ENCODE assay signal across 8 cellular contexts in the genomic region with DNA sequence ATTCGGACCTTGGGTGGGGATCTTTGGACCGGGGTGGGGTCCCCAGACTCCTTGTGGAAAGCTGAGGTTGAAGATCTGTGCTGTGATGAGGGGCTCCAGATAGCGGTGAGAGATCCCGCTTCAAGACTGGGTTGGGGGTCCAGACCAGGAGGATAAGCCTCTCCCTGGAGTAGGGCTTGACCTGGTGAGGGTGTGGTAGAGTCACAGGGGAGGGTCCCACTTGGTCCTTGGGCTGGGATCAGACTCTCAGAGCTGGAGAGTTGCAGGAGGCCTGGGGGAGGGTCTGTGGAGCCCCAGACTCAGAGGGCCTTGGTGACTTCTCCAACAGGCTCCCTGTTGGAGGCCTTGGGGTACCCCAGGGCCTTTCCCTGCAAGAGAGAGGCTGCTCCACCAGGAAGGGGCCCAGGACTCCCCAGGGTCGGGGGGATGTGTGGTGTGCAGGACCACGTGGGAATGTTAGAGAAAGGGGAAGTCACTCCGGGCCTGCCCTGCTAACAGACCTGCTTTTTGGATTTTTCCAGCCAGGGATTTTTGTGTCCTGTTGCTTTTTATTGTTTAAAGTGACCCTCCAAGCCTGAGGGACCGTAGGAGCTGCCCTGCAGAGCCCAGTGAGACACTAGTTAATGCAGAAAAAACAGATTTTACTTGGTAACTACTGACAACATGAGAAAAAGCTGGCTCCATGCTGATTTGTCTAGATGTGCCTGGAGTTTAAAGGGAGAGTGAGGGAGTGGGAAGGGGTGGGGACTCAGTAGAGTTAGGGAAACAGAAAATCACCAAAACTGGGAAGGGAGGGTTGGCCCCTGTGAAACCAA. TPM values are rescaled to one million over a fixed set of nuclear protein-coding genes. Genes with fewer than 3 reads are reported as not detected.
DNase-seq lines count a peak whose midpoint lies in the region; ATAC-seq and TF ChIP-seq lines count a peak whose summit lies in the region.

No MANE protein-coding gene starts in this region.

- no TSS peak for BruUV-seq in Panc1 (replicated peaks; lab: Mats Ljungman, UMichigan)

- H3K27me3 ChIP-seq in AG04450 (ENCODE audit: control insufficient read depth, insufficient read depth, low read length): no peaks in the 10 kb centered on the region
- no peaks in the 10 kb centered on the region for H3K27me3 ChIP-seq in Panc1 (ENCODE audit: control insufficient read depth, insufficient read depth, low read length)

- H3K27ac Mint-ChIP-seq in central memory CD8-positive, alpha-beta T cell (ENCODE audit: low read depth): peak overlapping the region; percentile 95
- H3K27ac Mint-ChIP-seq in stimulated activated naive B cell treated with anti-CD40 and anti-IgM and Interleukin-4, amounts not matched to agents 10 μg/mL and 1 μg/mL and 100 μg/mL, for 72 hours: peak overlapping the region; percentile 98

- DNase-seq in AG04450 (ENCODE audit: low read depth, low spot score) (no peak), GM13977 (ENCODE audit: low spot score) (peak; percentile 72), Panc1 (ENCODE audit: low read depth, low spot score) (no peak), left colon (no peak), iPS-NIHi7 (ENCODE audit: extremely low spot score) (no peak), NCI-H1105 (lab: John Stamatoyannopoulos, UW) (no peak)
- no peak for DNase-seq in central memory CD8-positive, alpha-beta T cell (ENCODE audit: low spot score in 2 of 2)
- peak; percentile 32 for DNase-seq in stimulated activated naive B cell treated with anti-CD40 and anti-IgM and Interleukin-4, amounts not matched to agents 10 μg/mL and 1 μg/mL and 100 μg/mL, for 72 hours

- H3K36me3 Mint-ChIP-seq in central memory CD8-positive, alpha-beta T cell (ENCODE audit: insufficient read depth): peaks cover 5% of the 10 kb centered on the region
- peaks cover 21 to 34% of the 10 kb centered on the region in 2 donors for H3K36me3 Mint-ChIP-seq in stimulated activated naive B cell treated with anti-CD40 and anti-IgM and Interleukin-4, amounts not matched to agents 10 μg/mL and 1 μg/mL and 100 μg/mL, for 72 hours

- in situ Hi-C loops in GM13977 (cut with MboI; ENCODE audit: low pct_unique_long_range_greater_than_20kb, low sequenced_read_pairs, unreplicated experiment) (no loop called here), Panc1 (cut with HindIII; ENCODE audit: low pct_unique_long_range_greater_than_20kb, low sequenced_read_pairs) (no loop called here)

- CTCF ChIA-PET in AG04450 (lab: Charles Lee) (interaction anchor here (1.0 to 1.6 kb wide), 2 partner anchors 12 to 212 kb away, joined by 4 to 5 read pairs; no protein-coding TSS in a partner anchor), Panc1 (lab: Charles Lee) (interaction anchor here (0.5 kb wide), 1 partner anchor 99 kb away, joined by 7 read pairs; no protein-coding TSS in a partner anchor)

- peak overlapping the region; percentile 82 for H3K4me3 ChIP-seq in AG04450 (ENCODE audit: low read depth, low read length)
- peak overlapping the region; percentile 68 for H3K4me3 ChIP-seq in Panc1 (ENCODE audit: low read depth in 2 of 2, low read length in 2 of 2)

- H3K4me1 Mint-ChIP-seq in central memory CD8-positive, alpha-beta T cell: peaks cover 43% of the 10 kb centered on the region
- H3K4me1 Mint-ChIP-seq in stimulated activated naive B cell treated with anti-CD40 and anti-IgM and Interleukin-4, amounts not matched to agents 10 μg/mL and 1 μg/mL and 100 μg/mL, for 72 hours: peaks cover 25 to 53% of the 10 kb centered on the region in 2 donors

- intact Hi-C loops in Panc1 (cut with micrococcal nuclease; ENCODE audit: unreplicated experiment): no loop called here
- intact Hi-C loops in left colon (cut with DNase I, micrococcal nuclease): no loop called here

- H3K27ac ChIP-seq in AG04450 (ENCODE audit: low read depth, low read length) (peak overlapping the region; percentile 99), Panc1 (ENCODE audit: low read length) (peak overlapping the region; percentile 94)

- peaks cover 5% of the 10 kb centered on the region; the same call in 1 of the 2 replicates for H3K36me3 ChIP-seq in Panc1 (ENCODE audit: control insufficient read depth, insufficient read depth, low read length)

- H3K27me3 Mint-ChIP-seq in central memory CD8-positive, alpha-beta T cell: no peaks in the 10 kb centered on the region
- no peaks in the 10 kb centered on the region for H3K27me3 Mint-ChIP-seq in stimulated activated naive B cell treated with anti-CD40 and anti-IgM and Interleukin-4, amounts not matched to agents 10 μg/mL and 1 μg/mL and 100 μg/mL, for 72 hours

- peaks cover 20% of the 10 kb centered on the region for H3K4me1 ChIP-seq in Panc1 (ENCODE audit: control insufficient read depth, insufficient read depth, low read length)

- POLR2A ChIA-PET in AG04450 (lab: Yijun Ruan, JAX): interaction anchor here (0.6 to 0.9 kb wide), 3 partner anchors 11 to 509 kb away, joined by 3 to 6 read pairs (median 5); no protein-coding TSS in a partner anchor
- POLR2A ChIA-PET in Panc1 (lab: Charles Lee): no interaction called here

- H3K9me3 Mint-ChIP-seq in central memory CD8-positive, alpha-beta T cell: no peaks in the 10 kb centered on the region
- no peaks in the 10 kb centered on the region for H3K9me3 Mint-ChIP-seq in stimulated activated naive B cell treated with anti-CD40 and anti-IgM and Interleukin-4, amounts not matched to agents 10 μg/mL and 1 μg/mL and 100 μg/mL, for 72 hours

- peak; percentile 54 for ATAC-seq in Panc1
- no peak for ATAC-seq in central memory CD8-positive, alpha-beta T cell (replicated peaks; ENCODE audit: extremely low read depth, poor library complexity, severe bottlenecking)
- ATAC-seq in left colon: peak; percentile 35
- ATAC-seq in stimulated activated naive B cell treated with anti-CD40 and anti-IgM and Interleukin-4, amounts not matched to agents 10 μg/mL and 1 μg/mL and 100 μg/mL, for 72 hours (replicated peaks): peak; percentile 61 to 64

- peak overlapping the region; percentile 90 for H3K4me3 Mint-ChIP-seq in central memory CD8-positive, alpha-beta T cell
- H3K4me3 Mint-ChIP-seq in stimulated activated naive B cell treated with anti-CD40 and anti-IgM and Interleukin-4, amounts not matched to agents 10 μg/mL and 1 μg/mL and 100 μg/mL, for 72 hours: peak overlapping the region; percentile 97 to 98

- H3K9me3 ChIP-seq in AG04450 (ENCODE audit: control insufficient read depth, insufficient read depth, low read length) (no peaks in the 10 kb centered on the region), Panc1 (ENCODE audit: control insufficient read depth, insufficient read depth, low read depth, low read length) (no peaks in the 10 kb centered on the region)

- no peak for TF ChIP-seq CTCF in AG04450 (IDR thresholded peaks at IDR 0.05; ENCODE audit: low read depth, low read length)
- TF ChIP-seq CTCF in GM13977 (IDR thresholded peaks at IDR 0.05; ENCODE audit: extremely low read depth, insufficient read depth, missing control alignments): no peak
- TF ChIP-seq CTCF in Panc1 (IDR thresholded peaks at IDR 0.05): no peak

RNA-seq across cellular contexts. Expression of a gene that starts 0.7 kb away (rescaled TPM):
- polyA plus RNA-seq in AG04450 (2011; rRNA removed): 13.3 and 15.8 TPM in 2 replicates
- 15.5 and 20.1 TPM in 2 replicates for polyA minus RNA-seq in AG04450 (2011; rRNA and poly(A)+ RNA removed)
- 29.5 TPM for total RNA-seq in Panc1 (2021; ENCODE audit: unreplicated experiment)
- polyA plus RNA-seq in Panc1 (2012; ENCODE audit: insufficient read length): 38.4 TPM
- total RNA-seq in left colon: 10 to 100 TPM; 18.2 to 21.5 TPM

RNA-seq across cellular contexts. Expression of a gene that starts 0.7 kb away (rescaled TPM):
- polyA plus RNA-seq in AG04450 (2011; rRNA removed): 79.4 and 105 TPM in 2 replicates
- 29.9 and 32.0 TPM in 2 replicates for polyA minus RNA-seq in AG04450 (2011; rRNA and poly(A)+ RNA removed)
- total RNA-seq in Panc1 (2021; ENCODE audit: unreplicated experiment): 108 TPM
- polyA plus RNA-seq in Panc1 (2012; ENCODE audit: insufficient read length): 251 TPM
- total RNA-seq in left colon: 10 to 100 TPM; 58.2 to 71.3 TPM

Comparison
In these comparisons a context has a peak if more than half of its experiments do, and no peak if none do; other contexts are left out.
1. DNase-seq: peak in GM13977 (single experiment) and stimulated activated naive B cell treated with anti-CD40 and anti-IgM and Interleukin-4, amounts not matched to agents 10 μg/mL and 1 μg/mL and 100 μg/mL, for 72 hours (single experiment); none in AG04450 (single experiment), Panc1 (single experiment), central memory CD8-positive, alpha-beta T cell (0 of 2), left colon (0 of 2), iPS-NIHi7 (single experiment) and NCI-H1105 (single experiment).